2 cellular contexts compared by ENCODE assay signal in the genomic region with DNA sequence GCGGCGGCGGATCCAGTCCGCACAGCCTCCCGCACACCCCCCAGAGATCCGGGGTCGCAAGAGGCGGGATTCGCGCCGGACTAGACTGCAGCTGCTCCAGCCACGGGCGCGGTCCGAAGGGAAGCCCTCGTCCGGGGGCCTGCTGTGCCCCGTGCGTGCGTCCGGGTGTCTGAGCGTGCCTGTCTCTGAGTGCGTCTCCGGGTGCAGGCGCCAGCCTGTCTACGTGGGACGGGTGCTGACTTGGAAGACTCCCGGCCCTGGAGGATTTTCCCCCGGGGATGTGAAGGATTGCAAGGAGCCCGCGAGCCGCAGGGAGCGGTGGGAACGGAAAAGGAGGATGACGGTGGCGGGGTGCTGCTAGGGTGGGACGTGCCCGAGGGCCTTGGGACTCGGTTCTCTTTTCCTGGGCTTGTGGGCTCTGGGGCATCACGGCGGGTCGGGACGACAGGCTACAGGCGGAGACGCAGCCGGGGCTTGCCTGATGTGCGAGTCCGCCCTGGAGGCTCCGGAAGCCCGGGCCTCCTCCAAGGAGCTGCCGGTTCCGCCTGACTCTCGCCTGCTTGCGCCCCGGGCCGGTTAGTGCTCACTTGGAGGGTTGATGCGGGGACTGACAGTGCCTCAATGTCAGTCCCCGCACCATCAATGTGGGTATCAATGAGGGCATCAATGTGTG.
TF ChIP-seq lines count a peak whose summit lies in the region.

No MANE protein-coding gene starts in this region.

TF ChIP-seq in HEK293T, 16 proteins besides CTCF, POLR2A, EP300 and RAD21:
- no peak for TF ChIP-seq FOXA1 (IDR thresholded peaks at IDR 0.05)
- no peak for TF ChIP-seq LEF1 (IDR thresholded peaks at IDR 0.05; ENCODE audit: borderline replicate concordance)
- no peak for TF ChIP-seq TARDBP (IDR thresholded peaks at IDR 0.05)
- TF ChIP-seq SP1 (IDR thresholded peaks at IDR 0.05): no peak
- TF ChIP-seq CTBP1 (IDR thresholded peaks at IDR 0.05; ENCODE audit: borderline replicate concordance): no peak
- no peak for TF ChIP-seq ARNT (IDR thresholded peaks at IDR 0.05)
- TF ChIP-seq FOXK2 (IDR thresholded peaks at IDR 0.05): no peak
- TF ChIP-seq ZNF384 (IDR thresholded peaks at IDR 0.05): no peak
- no peak for TF ChIP-seq FOXM1 (IDR thresholded peaks at IDR 0.05; ENCODE audit: borderline replicate concordance)
- no peak for TF ChIP-seq HDGF (IDR thresholded peaks at IDR 0.05; ENCODE audit: borderline replicate concordance)
- TF ChIP-seq NFRKB (IDR thresholded peaks at IDR 0.05): no peak
- TF ChIP-seq BHLHE40 (IDR thresholded peaks at IDR 0.05; ENCODE audit: borderline replicate concordance): no peak
TF ChIP-seq in HEK293T: peak in this region for 0.

TF ChIP-seq in HepG2, 621 proteins besides CTCF, POLR2A, EP300 and RAD21:
- TF ChIP-seq, protein P1, sequence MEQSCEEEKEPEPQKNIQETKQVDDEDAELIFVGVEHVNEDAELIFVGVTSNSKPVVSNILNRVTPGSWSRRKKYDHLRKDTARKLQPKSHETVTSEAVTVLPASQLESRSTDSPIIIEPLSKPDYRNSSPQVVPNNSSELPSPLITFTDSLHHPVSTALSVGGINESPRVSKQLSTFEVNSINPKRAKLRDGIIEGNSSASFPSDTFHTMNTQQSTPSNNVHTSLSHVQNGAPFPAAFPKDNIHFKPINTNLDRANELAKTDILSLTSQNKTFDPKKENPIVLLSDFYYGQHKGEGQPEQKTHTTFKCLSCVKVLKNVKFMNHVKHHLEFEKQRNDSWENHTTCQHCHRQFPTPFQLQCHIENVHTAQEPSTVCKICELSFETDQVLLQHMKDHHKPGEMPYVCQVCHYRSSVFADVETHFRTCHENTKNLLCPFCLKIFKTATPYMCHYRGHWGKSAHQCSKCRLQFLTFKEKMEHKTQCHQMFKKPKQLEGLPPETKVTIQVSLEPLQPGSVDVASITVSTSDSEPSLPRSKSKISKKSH (CRISPR knock-in tag; IDR thresholded peaks at IDR 0.05; ENCODE audit: borderline replicate concordance): 0 out of 2 replicates have a peak, but pooled peaks have one; percentile 20
- TF ChIP-seq, protein P2, sequence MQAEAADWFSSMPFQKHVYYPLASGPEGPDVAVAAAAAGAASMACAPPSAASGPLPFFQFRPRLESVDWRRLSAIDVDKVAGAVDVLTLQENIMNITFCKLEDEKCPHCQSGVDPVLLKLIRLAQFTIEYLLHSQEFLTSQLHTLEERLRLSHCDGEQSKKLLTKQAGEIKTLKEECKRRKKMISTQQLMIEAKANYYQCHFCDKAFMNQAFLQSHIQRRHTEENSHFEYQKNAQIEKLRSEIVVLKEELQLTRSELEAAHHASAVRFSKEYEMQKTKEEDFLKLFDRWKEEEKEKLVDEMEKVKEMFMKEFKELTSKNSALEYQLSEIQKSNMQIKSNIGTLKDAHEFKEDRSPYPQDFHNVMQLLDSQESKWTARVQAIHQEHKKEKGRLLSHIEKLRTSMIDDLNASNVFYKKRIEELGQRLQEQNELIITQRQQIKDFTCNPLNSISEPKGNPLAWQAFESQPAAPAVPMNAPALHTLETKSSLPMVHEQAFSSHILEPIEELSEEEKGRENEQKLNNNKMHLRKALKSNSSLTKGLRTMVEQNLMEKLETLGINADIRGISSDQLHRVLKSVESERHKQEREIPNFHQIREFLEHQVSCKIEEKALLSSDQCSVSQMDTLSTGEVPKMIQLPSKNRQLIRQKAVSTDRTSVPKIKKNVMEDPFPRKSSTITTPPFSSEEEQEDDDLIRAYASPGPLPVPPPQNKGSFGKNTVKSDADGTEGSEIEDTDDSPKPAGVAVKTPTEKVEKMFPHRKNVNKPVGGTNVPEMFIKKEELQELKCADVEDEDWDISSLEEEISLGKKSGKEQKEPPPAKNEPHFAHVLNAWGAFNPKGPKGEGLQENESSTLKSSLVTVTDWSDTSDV (CRISPR knock-in tag; IDR thresholded peaks at IDR 0.05): peak; percentile 43; the same call in 1 of the 2 replicates
- TF ChIP-seq RFXAP (CRISPR knock-in tag; IDR thresholded peaks at IDR 0.05; ENCODE audit: borderline replicate concordance) (no peak), ZNF556 (CRISPR knock-in tag; IDR thresholded peaks at IDR 0.05; ENCODE audit: borderline replicate concordance) (no peak), MTA1 (CRISPR knock-in tag; IDR thresholded peaks at IDR 0.05; ENCODE audit: borderline replicate concordance) (0 out of 2 replicates have a peak, but pooled peaks have one; percentile 30), ZNF850 (CRISPR knock-in tag; conservative IDR thresholded peaks at IDR 0.05) (no peak), TAF1 (CRISPR knock-in tag; IDR thresholded peaks at IDR 0.05) (no peak), ZFP36L2 (CRISPR knock-in tag; IDR thresholded peaks at IDR 0.05) (no peak), ZNF720 (CRISPR knock-in tag; IDR thresholded peaks at IDR 0.05) (no peak), ZFP1 (CRISPR knock-in tag; IDR thresholded peaks at IDR 0.05) (no peak)
- TF ChIP-seq, protein P3, sequence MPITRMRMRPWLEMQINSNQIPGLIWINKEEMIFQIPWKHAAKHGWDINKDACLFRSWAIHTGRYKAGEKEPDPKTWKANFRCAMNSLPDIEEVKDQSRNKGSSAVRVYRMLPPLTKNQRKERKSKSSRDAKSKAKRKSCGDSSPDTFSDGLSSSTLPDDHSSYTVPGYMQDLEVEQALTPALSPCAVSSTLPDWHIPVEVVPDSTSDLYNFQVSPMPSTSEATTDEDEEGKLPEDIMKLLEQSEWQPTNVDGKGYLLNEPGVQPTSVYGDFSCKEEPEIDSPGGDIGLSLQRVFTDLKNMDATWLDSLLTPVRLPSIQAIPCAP (CRISPR knock-in tag; IDR thresholded peaks at IDR 0.05; ENCODE audit: low read depth): no peak
- TF ChIP-seq, protein P4, sequence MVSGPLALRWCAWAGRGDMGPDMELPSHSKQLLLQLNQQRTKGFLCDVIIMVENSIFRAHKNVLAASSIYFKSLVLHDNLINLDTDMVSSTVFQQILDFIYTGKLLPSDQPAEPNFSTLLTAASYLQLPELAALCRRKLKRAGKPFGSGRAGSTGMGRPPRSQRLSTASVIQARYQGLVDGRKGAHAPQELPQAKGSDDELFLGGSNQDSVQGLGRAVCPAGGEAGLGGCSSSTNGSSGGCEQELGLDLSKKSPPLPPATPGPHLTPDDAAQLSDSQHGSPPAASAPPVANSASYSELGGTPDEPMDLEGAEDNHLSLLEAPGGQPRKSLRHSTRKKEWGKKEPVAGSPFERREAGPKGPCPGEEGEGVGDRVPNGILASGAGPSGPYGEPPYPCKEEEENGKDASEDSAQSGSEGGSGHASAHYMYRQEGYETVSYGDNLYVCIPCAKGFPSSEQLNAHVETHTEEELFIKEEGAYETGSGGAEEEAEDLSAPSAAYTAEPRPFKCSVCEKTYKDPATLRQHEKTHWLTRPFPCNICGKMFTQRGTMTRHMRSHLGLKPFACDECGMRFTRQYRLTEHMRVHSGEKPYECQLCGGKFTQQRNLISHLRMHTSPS (CRISPR knock-in tag; IDR thresholded peaks at IDR 0.05; ENCODE audit: low read depth): no peak
